Comparison of ENCODE assay signal across 29 cellular contexts in the genomic region with DNA sequence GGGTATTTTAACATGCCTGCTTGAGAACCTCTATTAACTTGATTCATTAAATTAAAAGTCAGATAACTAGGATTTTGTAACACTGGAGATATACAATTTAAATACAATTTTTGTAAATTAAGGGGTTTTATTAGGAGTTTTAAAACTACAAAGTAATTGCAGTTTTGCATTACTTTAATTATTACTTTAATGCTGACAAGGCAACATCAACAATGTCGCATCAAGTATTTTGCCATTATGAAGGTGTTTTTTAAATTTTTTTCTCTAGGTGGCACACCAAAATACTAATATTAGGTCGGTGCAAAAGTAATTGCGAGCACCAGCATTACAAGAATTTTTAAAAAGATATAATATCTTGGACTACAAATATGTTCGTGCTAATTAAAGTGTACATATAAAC.
"Had no signal": no experiment of that assay in that cellular context is flagged by ENCODE, and none has a peak within 500 bp of the region (broad histone marks: within the 10 kb centered on the region; RNA-seq: fewer than 3 reads in every experiment).

No MANE protein-coding gene starts in this region.

- H3K27me3 Mint-ChIP-seq: progenitor cell of endocrine pancreas; stimulated activated naive B cell treated with anti-CD40 and anti-IgM and Interleukin-4, amounts not matched to agents 10 μg/mL and 1 μg/mL and 100 μg/mL, for 72 hours; stimulated activated naive CD8-positive, alpha-beta T cell treated with anti-CD3 and anti-CD28 coated beads, Interleukin-15, Interleukin-2, amounts not matched to agents 100 ng/mL and 50 ng/mL, for 24 hours had no signal

- H3K27me3 ChIP-seq: neural progenitor cell, ovary, stomach, thyroid gland, tibial nerve, upper lobe of left lung, vagina had no signal

- H3K27ac Mint-ChIP-seq: natural killer cell; nephron; neural progenitor cell; progenitor cell of endocrine pancreas; stimulated activated effector memory CD8-positive, alpha-beta T cell treated with anti-CD3 and anti-CD28 coated beads, Interleukin-12 subunit alpha, Interleukin-12 subunit beta, amount 100 ng/mL, for 72 hours; stimulated activated naive B cell treated with anti-CD40 and anti-IgM and Interleukin-4, amounts not matched to agents 10 μg/mL and 1 μg/mL and 100 μg/mL, for 72 hours; stimulated activated naive CD8-positive, alpha-beta T cell treated with anti-CD3 and anti-CD28 coated beads, Interleukin-15, Interleukin-2, amounts not matched to agents 100 ng/mL and 50 ng/mL, for 24 hours had no signal

- H3K4me1 ChIP-seq: neural progenitor cell, parathyroid adenoma, psoas muscle, stomach, thyroid gland, tibial nerve, upper lobe of left lung, vagina had no signal

- H3K36me3 ChIP-seq: neural progenitor cell, ovary, stomach, thoracic aorta, thyroid gland, tibial nerve, upper lobe of left lung, vagina had no signal

- H3K4me3 ChIP-seq: neural progenitor cell, ovary, psoas muscle, skin epidermis, smooth muscle cell, stomach, thoracic aorta, thyroid gland, tibial nerve, upper lobe of left lung, vagina had no signal

- H3K36me3 Mint-ChIP-seq: natural killer cell; neural progenitor cell; stimulated activated effector memory CD8-positive, alpha-beta T cell treated with anti-CD3 and anti-CD28 coated beads, Interleukin-12 subunit alpha, Interleukin-12 subunit beta, amount 100 ng/mL, for 72 hours; stimulated activated naive B cell treated with anti-CD40 and anti-IgM and Interleukin-4, amounts not matched to agents 10 μg/mL and 1 μg/mL and 100 μg/mL, for 72 hours had no signal

- ATAC-seq: natural killer cell; psoas muscle; right cardiac atrium; sciatic nerve; stimulated activated effector memory CD8-positive, alpha-beta T cell treated with anti-CD3 and anti-CD28 coated beads, Interleukin-12 subunit alpha, Interleukin-12 subunit beta, amount 100 ng/mL, for 72 hours; stimulated activated naive B cell treated with anti-CD40 and anti-IgM and Interleukin-4, amounts not matched to agents 10 μg/mL and 1 μg/mL and 100 μg/mL, for 72 hours had no signal

- DNase-seq: natural killer cell; occipital lobe; ovary; posterior cingulate gyrus; psoas muscle; right cardiac atrium; stimulated activated CD4-positive, alpha-beta T cell treated with anti-CD3 and anti-CD28 coated beads, Interleukin-15, amount 100 ng/mL, for 24 hours; stimulated activated CD4-positive, alpha-beta T cell treated with anti-CD3 and anti-CD28 coated beads, Interleukin-2, amount 100 ng/mL, for 24 hours; stimulated activated CD4-positive, alpha-beta T cell treated with anti-CD3 and anti-CD28 coated beads, Interleukin-2, amount 100 ng/mL, for 48 hours; stimulated activated CD4-positive, alpha-beta T cell treated with anti-CD3 and anti-CD28 coated beads, Interleukin-4, amount 100 ng/mL, for 24 hours; stimulated activated naive B cell treated with anti-CD40 and anti-IgM and Interleukin-4, amounts not matched to agents 10 μg/mL and 1 μg/mL and 100 μg/mL, for 72 hours; stimulated activated naive CD4-positive, alpha-beta T cell treated with Interleukin-2 at 50 U/mL for 16 hours; stomach; thyroid gland; trophoblast cell; upper lobe of left lung had no signal

- H3K4me1 Mint-ChIP-seq: natural killer cell; nephron; neural progenitor cell; stimulated activated effector memory CD8-positive, alpha-beta T cell treated with anti-CD3 and anti-CD28 coated beads, Interleukin-12 subunit alpha, Interleukin-12 subunit beta, amount 100 ng/mL, for 72 hours; stimulated activated naive B cell treated with anti-CD40 and anti-IgM and Interleukin-4, amounts not matched to agents 10 μg/mL and 1 μg/mL and 100 μg/mL, for 72 hours had no signal

- H2AFZ ChIP-seq: neural progenitor cell, parathyroid adenoma had no signal

- H3K9me3 Mint-ChIP-seq: nephron; neural progenitor cell; stimulated activated naive B cell treated with anti-CD40 and anti-IgM and Interleukin-4, amounts not matched to agents 10 μg/mL and 1 μg/mL and 100 μg/mL, for 72 hours had no signal

- H3K27ac ChIP-seq: neural progenitor cell, ovary, parathyroid adenoma, psoas muscle, skin epidermis, stomach, thoracic aorta, thyroid gland, tibial nerve, upper lobe of left lung, vagina had no signal

- FAIRE-seq: urothelium cell line had no signal

- H3K79me2 ChIP-seq: parathyroid adenoma had no signal

- H3K9ac ChIP-seq: neural progenitor cell, parathyroid adenoma had no signal

- H3K9me3 ChIP-seq: ovary, thoracic aorta, thyroid gland, upper lobe of left lung, vagina had no signal

- H3K4me2 ChIP-seq: neural progenitor cell, smooth muscle cell had no signal

- H3K4me3 Mint-ChIP-seq: natural killer cell; nephron; neural progenitor cell; stimulated activated effector memory CD8-positive, alpha-beta T cell treated with anti-CD3 and anti-CD28 coated beads, Interleukin-12 subunit alpha, Interleukin-12 subunit beta, amount 100 ng/mL, for 72 hours; stimulated activated naive B cell treated with anti-CD40 and anti-IgM and Interleukin-4, amounts not matched to agents 10 μg/mL and 1 μg/mL and 100 μg/mL, for 72 hours; stimulated activated naive CD8-positive, alpha-beta T cell treated with anti-CD3 and anti-CD28 coated beads, Interleukin-15, Interleukin-2, amounts not matched to agents 100 ng/mL and 50 ng/mL, for 24 hours had no signal
